Comparison of ENCODE assay signal across 27 cellular contexts in the genomic region with DNA sequence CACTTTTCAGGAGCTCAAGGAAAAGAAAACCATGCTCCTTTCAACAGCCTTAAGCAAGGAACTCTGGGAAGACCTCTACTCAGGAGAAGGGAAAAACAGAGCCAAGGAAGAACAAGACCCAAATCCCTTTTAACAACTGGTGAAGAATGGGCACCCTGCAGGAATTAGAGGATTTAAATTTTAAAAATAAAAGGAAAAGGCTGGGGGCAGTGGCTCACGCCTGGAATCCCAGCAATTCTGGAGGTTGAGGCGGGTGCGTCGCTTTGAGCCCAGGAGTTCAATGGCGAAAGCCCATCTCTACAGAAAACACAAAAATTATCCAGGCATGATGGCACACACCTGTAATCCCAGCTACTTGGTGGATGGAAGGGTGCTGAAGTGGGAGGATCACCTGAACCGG.
"Had no signal": no experiment of that assay in that cellular context is flagged by ENCODE, and none has a peak within 500 bp of the region (broad histone marks: within the 10 kb centered on the region; RNA-seq: fewer than 3 reads in every experiment).

No MANE protein-coding gene starts in this region.

- FAIRE-seq: astrocyte, colon, frontal cortex had no signal

- H3K36me3 Mint-ChIP-seq: activated naive CD4-positive, alpha-beta T cell treated with anti-CD3 and anti-CD28 coated beads, Interleukin-2, amount 10 ng/mL, durations not matched to agents 7 days and 5 days; activated naive CD8-positive, alpha-beta T cell; WTC11 had no signal

- DNase-seq: activated CD4-positive, alpha-beta memory T cell treated with anti-CD3 and anti-CD28 coated beads, Interleukin-2, amount 10 ng/mL, durations not matched to agents 7 days and 5 days; activated CD4-positive, alpha-beta T cell treated with anti-CD3 and anti-CD28 coated beads for 1 hour; activated CD4-positive, alpha-beta T cell treated with anti-CD3 and anti-CD28 coated beads for 4 hours; activated CD4-positive, alpha-beta T cell treated with anti-CD3 and anti-CD28 coated beads, Interleukin-2, amount 10 ng/mL, durations not matched to agents 7 days and 5 days; activated CD4-positive, alpha-beta T cell treated with anti-CD3 and anti-CD28 coated beads, Interleukin-2, amount 50 U/mL, for 4 hours; activated CD8-positive, alpha-beta memory T cell treated with anti-CD3 and anti-CD28 coated beads, Interleukin-2, amount 50 U/mL, for 48 hours; activated gamma-delta T cell; activated naive CD4-positive, alpha-beta T cell; activated naive CD4-positive, alpha-beta T cell treated with anti-CD3 and anti-CD28 coated beads, Interleukin-2, amount 10 ng/mL, durations not matched to agents 7 days and 5 days; activated T-cell treated with anti-CD3 and anti-CD28 coated beads for 4 hours; activated T-cell treated with anti-CD3 and anti-CD28 coated beads, Interleukin-2, amount 50 U/mL, for 24 hours; activated T-cell treated with anti-CD3 and anti-CD28 coated beads, Interleukin-2, amount 50 U/mL, for 72 hours; amniotic stem cell; caudate nucleus; cortex of kidney; dermis blood vessel endothelial cell; effector CD8-positive, alpha-beta T cell; foreskin fibroblast; head of caudate nucleus; T-helper 1 cell; T-helper 2 cell had no signal

- H3K27ac Mint-ChIP-seq: activated CD4-positive, alpha-beta memory T cell treated with anti-CD3 and anti-CD28 coated beads, Interleukin-2, amount 10 ng/mL, durations not matched to agents 7 days and 5 days; activated CD4-positive, alpha-beta T cell treated with anti-CD3 and anti-CD28 coated beads, Interleukin-2, amount 10 ng/mL, durations not matched to agents 7 days and 5 days; activated naive CD4-positive, alpha-beta T cell treated with anti-CD3 and anti-CD28 coated beads, Interleukin-2, amount 10 ng/mL, durations not matched to agents 7 days and 5 days; activated naive CD8-positive, alpha-beta T cell; activated T-cell treated with anti-CD3 and anti-CD28 coated beads, Interleukin-2, amount 50 U/mL, for 24 hours; activated T-cell treated with anti-CD3 and anti-CD28 coated beads, Interleukin-2, amount 50 U/mL, for 72 hours; WTC11 had no signal

- H3K4me3 Mint-ChIP-seq: activated CD4-positive, alpha-beta memory T cell treated with anti-CD3 and anti-CD28 coated beads, Interleukin-2, amount 10 ng/mL, durations not matched to agents 7 days and 5 days; activated CD4-positive, alpha-beta T cell treated with anti-CD3 and anti-CD28 coated beads, Interleukin-2, amount 10 ng/mL, durations not matched to agents 7 days and 5 days; activated naive CD4-positive, alpha-beta T cell treated with anti-CD3 and anti-CD28 coated beads, Interleukin-2, amount 10 ng/mL, durations not matched to agents 7 days and 5 days; activated naive CD8-positive, alpha-beta T cell; activated T-cell treated with anti-CD3 and anti-CD28 coated beads, Interleukin-2, amount 50 U/mL, for 24 hours; activated T-cell treated with anti-CD3 and anti-CD28 coated beads, Interleukin-2, amount 50 U/mL, for 72 hours; WTC11 had no signal

- H3K27me3 Mint-ChIP-seq: activated CD4-positive, alpha-beta T cell treated with anti-CD3 and anti-CD28 coated beads, Interleukin-2, amount 10 ng/mL, durations not matched to agents 7 days and 5 days; activated naive CD8-positive, alpha-beta T cell; activated T-cell treated with anti-CD3 and anti-CD28 coated beads, Interleukin-2, amount 50 U/mL, for 24 hours had no signal

- ATAC-seq: activated T-cell treated with anti-CD3 and anti-CD28 coated beads, Interleukin-2, amount 50 U/mL, for 72 hours had no signal

- H3K4me1 Mint-ChIP-seq: activated CD4-positive, alpha-beta memory T cell treated with anti-CD3 and anti-CD28 coated beads, Interleukin-2, amount 10 ng/mL, durations not matched to agents 7 days and 5 days; activated CD4-positive, alpha-beta T cell treated with anti-CD3 and anti-CD28 coated beads, Interleukin-2, amount 10 ng/mL, durations not matched to agents 7 days and 5 days; activated naive CD4-positive, alpha-beta T cell treated with anti-CD3 and anti-CD28 coated beads, Interleukin-2, amount 10 ng/mL, durations not matched to agents 7 days and 5 days had no signal

- H3K27ac ChIP-seq: VCaP had no signal

- H3K9me3 Mint-ChIP-seq: activated CD4-positive, alpha-beta memory T cell treated with anti-CD3 and anti-CD28 coated beads, Interleukin-2, amount 10 ng/mL, durations not matched to agents 7 days and 5 days; activated CD4-positive, alpha-beta T cell treated with anti-CD3 and anti-CD28 coated beads, Interleukin-2, amount 10 ng/mL, durations not matched to agents 7 days and 5 days; activated naive CD4-positive, alpha-beta T cell treated with anti-CD3 and anti-CD28 coated beads, Interleukin-2, amount 10 ng/mL, durations not matched to agents 7 days and 5 days; activated T-cell treated with anti-CD3 and anti-CD28 coated beads, Interleukin-2, amount 50 U/mL, for 24 hours; activated T-cell treated with anti-CD3 and anti-CD28 coated beads, Interleukin-2, amount 50 U/mL, for 72 hours; WTC11 had no signal
